ENCODE assay signal across 1 cellular context in genomic region chr11:68276864-68277263, GRCh38.
TF ChIP-seq lines count a peak whose summit lies in the region.

No MANE protein-coding gene starts in this region.

TF ChIP-seq in SK-N-SH treated with all-trans-retinoic acid at 6 μM for 48 hours, 23 proteins besides CTCF, POLR2A, EP300 and RAD21 (continued from another document):
- no peak for TF ChIP-seq TSHZ2 (CRISPR knock-in tag; IDR thresholded peaks at IDR 0.05)
- no peak for TF ChIP-seq ZNF565 (CRISPR knock-in tag; conservative IDR thresholded peaks at IDR 0.05; ENCODE audit: low read depth)
- no peak for TF ChIP-seq RARB (CRISPR knock-in tag; IDR thresholded peaks at IDR 0.05)
- no peak for TF ChIP-seq TOX (CRISPR knock-in tag; IDR thresholded peaks at IDR 0.05; ENCODE audit: borderline replicate concordance)
- no peak for TF ChIP-seq CSDC2 (CRISPR knock-in tag; IDR thresholded peaks at IDR 0.05)
- no peak for TF ChIP-seq ISL1 (CRISPR knock-in tag; IDR thresholded peaks at IDR 0.05)
- no peak for TF ChIP-seq ZNF70 (CRISPR knock-in tag; IDR thresholded peaks at IDR 0.05)
- TF ChIP-seq CREB5 (CRISPR knock-in tag; IDR thresholded peaks at IDR 0.05; ENCODE audit: low read depth) = no peak
- TF ChIP-seq ZFP3 (CRISPR knock-in tag; IDR thresholded peaks at IDR 0.05) = no peak
